ENCODE assay signal across 12 cellular contexts in genomic region chr17:42253173-42253545, GRCh38. TPM values are rescaled to one million over a fixed set of nuclear protein-coding genes. Genes with fewer than 3 reads are reported as not detected.
DNase-seq lines count a peak whose midpoint lies in the region; ATAC-seq and TF ChIP-seq lines count a peak whose summit lies in the region.
"Had no signal": no experiment of that assay in that cellular context is flagged by ENCODE, and none has a peak within 500 bp of the region (broad histone marks: within the 10 kb centered on the region; RNA-seq: fewer than 3 reads in every experiment).

No MANE protein-coding gene starts in this region.

- H3K27me3 ChIP-seq in upper lobe of left lung = no peaks in the 10 kb centered on the region

- peaks cover 23 to 49% (median 36%) of the 10 kb centered on the region in 4 donors for H3K4me1 ChIP-seq in upper lobe of left lung

- no peak for TF ChIP-seq POLR2A in upper lobe of left lung (IDR thresholded peaks at IDR 0.05)

- H3K4me3 Mint-ChIP-seq in stimulated activated naive CD8-positive, alpha-beta T cell treated with anti-CD3 and anti-CD28 coated beads, Interleukin-15, Interleukin-2, amounts not matched to agents 100 ng/mL and 50 ng/mL, for 24 hours = peak overlapping the region; percentile 19
- peak overlapping the region; percentile 80 for H3K4me3 Mint-ChIP-seq in activated T-helper 17 cell treated with anti-CD3 and anti-CD28 coated beads, Interleukin-2, amount 50 U/mL, for 72 hours
- no peak overlapping the region for H3K4me3 Mint-ChIP-seq in memory B cell
- H3K4me3 Mint-ChIP-seq: stimulated activated naive B cell treated with anti-CD40 and anti-IgM and Interleukin-4, amounts not matched to agents 10 μg/mL and 1 μg/mL and 100 μg/mL, for 72 hours had no signal

- POLR2A ChIA-PET in HEK293T (lab: Yijun Ruan, JAX) = no interaction called here

- DNase-seq in stimulated activated naive CD8-positive, alpha-beta T cell treated with anti-CD3 and anti-CD28 coated beads, Interleukin-15, Interleukin-2, amounts not matched to agents 100 U/mL and 50 U/mL, for 24 hours = no peak
- no peak for DNase-seq in memory B cell (ENCODE audit: low spot score in 2 of 2)
- DNase-seq in HEK293T (ENCODE audit: extremely low spot score) = no peak
- DNase-seq in upper lobe of left lung = no peak
- no peak for DNase-seq in kidney tubule cell (ENCODE audit: low spot score)
- DNase-seq in NCI-H1436 (lab: John Stamatoyannopoulos, UW) = no peak
- DNase-seq: GDM1; stimulated activated CD4-positive, alpha-beta T cell treated with anti-CD3 and anti-CD28 coated beads, Interleukin-2, amount 100 ng/mL, for 24 hours; stimulated activated naive B cell treated with anti-CD40 and anti-IgM and Interleukin-4, amounts not matched to agents 10 μg/mL and 1 μg/mL and 100 μg/mL, for 72 hours; T-helper 9 cell had no signal

- H3K4me1 Mint-ChIP-seq in stimulated activated naive CD8-positive, alpha-beta T cell treated with anti-CD3 and anti-CD28 coated beads, Interleukin-15, Interleukin-2, amounts not matched to agents 100 ng/mL and 50 ng/mL, for 24 hours (ENCODE audit: low read depth) = peaks cover 75% of the 10 kb centered on the region
- H3K4me1 Mint-ChIP-seq in activated T-helper 17 cell treated with anti-CD3 and anti-CD28 coated beads, Interleukin-2, amount 50 U/mL, for 72 hours = peaks cover 52% of the 10 kb centered on the region
- peaks cover 28% of the 10 kb centered on the region for H3K4me1 Mint-ChIP-seq in memory B cell

- H3K27ac ChIP-seq in upper lobe of left lung = no peak overlapping the region

- H3K36me3 ChIP-seq in upper lobe of left lung = no peaks in the 10 kb centered on the region

- TF ChIP-seq CTCF in upper lobe of left lung (IDR thresholded peaks at IDR 0.05) = no peak

- H3K27me3 Mint-ChIP-seq in stimulated activated naive CD8-positive, alpha-beta T cell treated with anti-CD3 and anti-CD28 coated beads, Interleukin-15, Interleukin-2, amounts not matched to agents 100 ng/mL and 50 ng/mL, for 24 hours = no peaks in the 10 kb centered on the region
- H3K27me3 Mint-ChIP-seq in activated T-helper 17 cell treated with anti-CD3 and anti-CD28 coated beads, Interleukin-2, amount 50 U/mL, for 72 hours = no peaks in the 10 kb centered on the region
- H3K27me3 Mint-ChIP-seq in memory B cell = no peaks in the 10 kb centered on the region
- H3K27me3 Mint-ChIP-seq: stimulated activated naive B cell treated with anti-CD40 and anti-IgM and Interleukin-4, amounts not matched to agents 10 μg/mL and 1 μg/mL and 100 μg/mL, for 72 hours had no signal

- no peaks in the 10 kb centered on the region for H3K9me3 Mint-ChIP-seq in stimulated activated naive CD8-positive, alpha-beta T cell treated with anti-CD3 and anti-CD28 coated beads, Interleukin-15, Interleukin-2, amounts not matched to agents 100 ng/mL and 50 ng/mL, for 24 hours
- H3K9me3 Mint-ChIP-seq in activated T-helper 17 cell treated with anti-CD3 and anti-CD28 coated beads, Interleukin-2, amount 50 U/mL, for 72 hours = peaks cover 3% of the 10 kb centered on the region
- no peaks in the 10 kb centered on the region for H3K9me3 Mint-ChIP-seq in memory B cell
- H3K9me3 Mint-ChIP-seq: stimulated activated naive B cell treated with anti-CD40 and anti-IgM and Interleukin-4, amounts not matched to agents 10 μg/mL and 1 μg/mL and 100 μg/mL, for 72 hours had no signal

- no peaks in the 10 kb centered on the region for H3K9me3 ChIP-seq in upper lobe of left lung

- CTCF ChIA-PET in HEK293T (lab: Yijun Ruan, JAX) = interaction anchor here (0.7 kb wide), 1 partner anchor 339 kb away, joined by 4 read pairs; no protein-coding TSS in a partner anchor

- ATAC-seq in stimulated activated naive CD8-positive, alpha-beta T cell treated with anti-CD3 and anti-CD28 coated beads, Interleukin-15, Interleukin-2, amounts not matched to agents 100 U/mL and 50 U/mL, for 24 hours = no peak
- no peak for ATAC-seq in activated T-helper 17 cell treated with anti-CD3 and anti-CD28 coated beads, Interleukin-2, amount 50 U/mL, for 72 hours (replicated peaks)
- ATAC-seq in memory B cell (ENCODE audit: low read depth) = no peak
- no peak for ATAC-seq in upper lobe of left lung (ENCODE audit: low FRiP score in 2 of 2)
- ATAC-seq: stimulated activated naive B cell treated with anti-CD40 and anti-IgM and Interleukin-4, amounts not matched to agents 10 μg/mL and 1 μg/mL and 100 μg/mL, for 72 hours had no signal

- H3K4me3 ChIP-seq in upper lobe of left lung = no peak overlapping the region

- H3K36me3 Mint-ChIP-seq in stimulated activated naive CD8-positive, alpha-beta T cell treated with anti-CD3 and anti-CD28 coated beads, Interleukin-15, Interleukin-2, amounts not matched to agents 100 ng/mL and 50 ng/mL, for 24 hours (ENCODE audit: low read depth) = peaks cover 8% of the 10 kb centered on the region
- peaks cover 49% of the 10 kb centered on the region for H3K36me3 Mint-ChIP-seq in activated T-helper 17 cell treated with anti-CD3 and anti-CD28 coated beads, Interleukin-2, amount 50 U/mL, for 72 hours (ENCODE audit: low read depth)
- no peaks in the 10 kb centered on the region for H3K36me3 Mint-ChIP-seq in memory B cell

- TF ChIP-seq EP300 in upper lobe of left lung (IDR thresholded peaks at IDR 0.05) = no peak

- peak overlapping the region; percentile 87 for H3K27ac Mint-ChIP-seq in stimulated activated naive CD8-positive, alpha-beta T cell treated with anti-CD3 and anti-CD28 coated beads, Interleukin-15, Interleukin-2, amounts not matched to agents 100 ng/mL and 50 ng/mL, for 24 hours
- H3K27ac Mint-ChIP-seq in activated T-helper 17 cell treated with anti-CD3 and anti-CD28 coated beads, Interleukin-2, amount 50 U/mL, for 72 hours = peak overlapping the region; percentile 98
- peak overlapping the region; percentile 51 for H3K27ac Mint-ChIP-seq in memory B cell
- H3K27ac Mint-ChIP-seq: stimulated activated naive B cell treated with anti-CD40 and anti-IgM and Interleukin-4, amounts not matched to agents 10 μg/mL and 1 μg/mL and 100 μg/mL, for 72 hours had no signal

TF ChIP-seq in HEK293T, 16 proteins besides CTCF, POLR2A, EP300 and RAD21:
- no peak for TF ChIP-seq HDGF (IDR thresholded peaks at IDR 0.05; ENCODE audit: borderline replicate concordance)
- no peak for TF ChIP-seq PKNOX1 (IDR thresholded peaks at IDR 0.05)
- no peak for TF ChIP-seq NFRKB (IDR thresholded peaks at IDR 0.05)
- TF ChIP-seq TARDBP (IDR thresholded peaks at IDR 0.05) = no peak
- no peak for TF ChIP-seq SP1 (IDR thresholded peaks at IDR 0.05)
- no peak for TF ChIP-seq FOXM1 (IDR thresholded peaks at IDR 0.05; ENCODE audit: borderline replicate concordance)
- TF ChIP-seq LEF1 (IDR thresholded peaks at IDR 0.05; ENCODE audit: borderline replicate concordance) = no peak
- no peak for TF ChIP-seq FOXK2 (IDR thresholded peaks at IDR 0.05)
- no peak for TF ChIP-seq SUZ12 (IDR thresholded peaks at IDR 0.05)
- TF ChIP-seq ELF4 (IDR thresholded peaks at IDR 0.05) = no peak
- TF ChIP-seq BHLHE40 (IDR thresholded peaks at IDR 0.05; ENCODE audit: borderline replicate concordance) = no peak
- TF ChIP-seq FOXA1 (IDR thresholded peaks at IDR 0.05) = no peak
- no peak for TF ChIP-seq ARNT (IDR thresholded peaks at IDR 0.05)

RNA-seq across cellular contexts. Expression of gene STAT5B, which starts 23.0 kb away (rescaled TPM):
- 100 to 1,000 TPM; 124 to 255 TPM for total RNA-seq in activated T-helper 17 cell treated with anti-CD3 and anti-CD28 coated beads, Interleukin-2, amount 50 U/mL, for 72 hours
- 100 to 1,000 TPM in 1 of 6 donors, 10 to 100 TPM in 5; 48.6 to 115 (median 66.3) TPM for total RNA-seq in upper lobe of left lung

RNA-seq across cellular contexts. Expression of gene STAT5A, which starts 35.1 kb away (rescaled TPM):
- total RNA-seq in activated T-helper 17 cell treated with anti-CD3 and anti-CD28 coated beads, Interleukin-2, amount 50 U/mL, for 72 hours = 100 to 1,000 TPM; 133 to 305 TPM
- total RNA-seq in upper lobe of left lung = 100 to 1,000 TPM in 1 of 6 donors, 10 to 100 TPM in 5; 33.7 to 119 (median 70.3) TPM

RNA-seq across cellular contexts. Expression of gene GHDC, which starts 58.9 kb away (rescaled TPM):
- 10 to 100 TPM; 19.6 to 24.5 TPM for total RNA-seq in activated T-helper 17 cell treated with anti-CD3 and anti-CD28 coated beads, Interleukin-2, amount 50 U/mL, for 72 hours
- total RNA-seq in upper lobe of left lung = 10 to 100 TPM; 24.3 to 40.9 (median 33.0) TPM
